30 cellular contexts compared by ENCODE assay signal in the genomic region with DNA sequence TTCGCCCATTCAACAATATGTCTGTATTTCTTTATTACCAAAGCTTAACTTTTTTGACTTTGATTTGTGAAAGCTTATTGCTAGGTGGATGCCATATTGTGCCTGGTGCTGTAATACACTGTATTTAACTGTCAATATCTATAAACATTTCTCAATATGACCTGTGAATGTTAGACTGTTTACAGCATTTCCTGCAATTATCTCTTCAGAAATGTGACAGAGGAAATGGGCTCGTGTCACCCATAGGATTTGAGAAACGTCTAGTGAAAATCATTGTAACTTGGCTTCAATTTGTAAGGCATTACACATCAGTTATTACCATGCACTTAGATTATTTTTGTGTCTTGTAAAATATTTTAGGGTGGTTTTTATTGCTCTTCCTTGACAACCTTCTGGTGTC.
"Had no signal": no experiment of that assay in that cellular context is flagged by ENCODE, and none has a peak within 500 bp of the region (broad histone marks: within the 10 kb centered on the region; RNA-seq: fewer than 3 reads in every experiment).

No MANE protein-coding gene starts in this region.

- H3K36me3 Mint-ChIP-seq: activated naive CD8-positive, alpha-beta T cell had no signal

- H3K27me3 Mint-ChIP-seq: activated B cell treated with CpG ODN at 0.5 μM for 24 hours; activated CD8-positive, alpha-beta T cell treated with anti-CD3 and anti-CD28 coated beads for 36 hours; activated T-helper 17 cell treated with anti-CD3 and anti-CD28 coated beads, Interleukin-2, amount 50 U/mL, for 72 hours; effector memory CD8-positive, alpha-beta T cell; T-helper 17 cell had no signal

- H3K4me3 Mint-ChIP-seq: activated B cell treated with CpG ODN at 0.5 μM for 24 hours; activated CD8-positive, alpha-beta T cell treated with anti-CD3 and anti-CD28 coated beads for 36 hours; activated naive CD8-positive, alpha-beta T cell; activated T-cell treated with anti-CD3 and anti-CD28 coated beads, Interleukin-2, amount 50 U/mL, for 4 hours; activated T-helper 17 cell treated with anti-CD3 and anti-CD28 coated beads, Interleukin-2, amount 50 U/mL, for 72 hours; effector memory CD8-positive, alpha-beta T cell; T-helper 17 cell; T-helper 2 cell treated with Interferon-gamma antibody and Interleukin-4, amounts not matched to agents 5 μg/mL and 100 μg/mL, for 36 hours had no signal

- H3K4me1 Mint-ChIP-seq: activated B cell treated with CpG ODN at 0.5 μM for 24 hours; activated T-helper 17 cell treated with anti-CD3 and anti-CD28 coated beads, Interleukin-2, amount 50 U/mL, for 72 hours; T-helper 17 cell had no signal

- DNase-seq: activated B cell treated with CpG ODN at 0.5 μM for 24 hours; activated CD4-positive, alpha-beta T cell treated with anti-CD3 and anti-CD28 coated beads for 48 hours; activated CD4-positive, alpha-beta T cell treated with anti-CD3 and anti-CD28 coated beads, Interleukin-2, amount 50 U/mL, for 1 hour; activated CD4-positive, alpha-beta T cell treated with anti-CD3 and anti-CD28 coated beads, Interleukin-2, amount 50 U/mL, for 48 hours; activated CD8-positive, alpha-beta memory T cell treated with anti-CD3 and anti-CD28 coated beads for 24 hours; activated CD8-positive, alpha-beta T cell treated with anti-CD3 and anti-CD28 coated beads for 36 hours; activated effector memory CD4-positive, alpha-beta T cell treated with Interleukin-2 at 50 U/mL for 16 hours; activated gamma-delta T cell treated with Interleukin-2 at 50 U/mL for 16 hours; activated naive CD4-positive, alpha-beta T cell treated with anti-CD3 and anti-CD28 coated beads, Interleukin-2, amount 50 U/mL, for 16 hours; activated naive CD4-positive, alpha-beta T cell treated with Interleukin-2 at 50 U/mL for 16 hours; activated T-cell treated with anti-CD3 and anti-CD28 coated beads, Interleukin-2, amount 50 U/mL, for 4 hours; amniotic stem cell; anterior cingulate cortex; brain microvascular endothelial cell; caudate nucleus; cortex of kidney; dermis blood vessel endothelial cell; effector CD4-positive, alpha-beta T cell; effector memory CD8-positive, alpha-beta T cell; erythroblast; gastrocnemius medialis; glutamatergic neuron; heart right ventricle; T-helper 17 cell; T1000; WERI-Rb-1 had no signal

- H3K9me3 Mint-ChIP-seq: activated B cell treated with CpG ODN at 0.5 μM for 24 hours; activated CD8-positive, alpha-beta T cell treated with anti-CD3 and anti-CD28 coated beads for 36 hours; T-helper 2 cell treated with Interferon-gamma antibody and Interleukin-4, amounts not matched to agents 5 μg/mL and 100 μg/mL, for 36 hours had no signal

- H3K27ac Mint-ChIP-seq: activated B cell treated with CpG ODN at 0.5 μM for 24 hours; activated CD8-positive, alpha-beta T cell treated with anti-CD3 and anti-CD28 coated beads for 36 hours; activated naive CD8-positive, alpha-beta T cell; activated T-helper 17 cell treated with anti-CD3 and anti-CD28 coated beads, Interleukin-2, amount 50 U/mL, for 72 hours; effector memory CD8-positive, alpha-beta T cell; T-helper 17 cell; T-helper 2 cell treated with Interferon-gamma antibody and Interleukin-4, amounts not matched to agents 5 μg/mL and 100 μg/mL, for 36 hours had no signal

- FAIRE-seq: astrocyte had no signal
